In genomic region chr7:108196004-108196403, GRCh38 we compare ENCODE assay signal across 1 cellular context.
TF ChIP-seq lines count a peak whose summit lies in the region.

No MANE protein-coding gene starts in this region.

TF ChIP-seq in A549, 52 proteins besides CTCF, POLR2A, EP300 and RAD21 (continued from another document):
- TF ChIP-seq ZFP36 (IDR thresholded peaks at IDR 0.05; ENCODE audit: borderline replicate concordance, partially characterized antibody): no peak
- no peak for TF ChIP-seq MYC (IDR thresholded peaks at IDR 0.05; ENCODE audit: borderline replicate concordance, low read length)
- TF ChIP-seq FOXS1 (CRISPR knock-in tag; IDR thresholded peaks at IDR 0.05): no peak
- TF ChIP-seq E2F6 (IDR thresholded peaks at IDR 0.05; ENCODE audit: borderline replicate concordance, low read depth): no peak
- TF ChIP-seq ZC3H11A (IDR thresholded peaks at IDR 0.05): no peak
- TF ChIP-seq MAZ (IDR thresholded peaks at IDR 0.05; ENCODE audit: borderline replicate concordance, low read depth, low read length): no peak
